ENCODE assay signal across 13 cellular contexts in the genomic region with DNA sequence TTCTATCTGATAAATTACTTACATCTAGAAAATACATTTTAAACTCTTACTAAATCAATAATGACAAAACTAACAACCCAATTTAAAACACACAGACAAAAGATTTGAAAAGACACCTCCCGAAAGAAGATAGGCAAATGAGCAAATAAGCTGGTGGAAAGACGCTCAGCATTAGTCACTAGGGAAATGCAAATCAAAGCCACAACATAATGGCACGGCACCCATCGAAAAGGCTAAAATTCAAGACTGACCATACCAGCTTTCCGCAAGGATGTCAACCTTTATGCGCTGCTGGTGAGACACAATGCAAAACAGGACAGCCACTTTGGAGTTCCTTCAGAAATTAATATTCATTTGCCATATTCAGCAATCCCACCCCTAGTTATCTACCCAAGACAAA.
"Had no signal": no experiment of that assay in that cellular context is flagged by ENCODE, and none has a peak within 500 bp of the region (broad histone marks: within the 10 kb centered on the region; RNA-seq: fewer than 3 reads in every experiment).

No MANE protein-coding gene starts in this region.

- H3K4me3 Mint-ChIP-seq: activated CD4-positive, alpha-beta T cell treated with anti-CD3 and anti-CD28 coated beads, Interleukin-2, amount 10 ng/mL, durations not matched to agents 7 days and 5 days; activated naive CD4-positive, alpha-beta T cell treated with anti-CD3 and anti-CD28 coated beads, Interleukin-2, amount 10 ng/mL, durations not matched to agents 7 days and 5 days; natural killer cell treated with Interleukin-12 subunit alpha and Interleukin-12 subunit beta and Interleukin-15 and Interleukin-18, amount 100 ng/mL, for 72 hours; stimulated activated effector memory CD8-positive, alpha-beta T cell treated with anti-CD3 and anti-CD28 coated beads, Interleukin-12 subunit alpha, Interleukin-12 subunit beta, amount 100 ng/mL, for 72 hours had no signal

- H3K4me3 ChIP-seq: body of pancreas, coronary artery, tibial artery had no signal

- DNase-seq: activated CD4-positive, alpha-beta T cell treated with anti-CD3 and anti-CD28 coated beads, Interleukin-2, amount 10 ng/mL, durations not matched to agents 7 days and 5 days; activated CD8-positive, alpha-beta memory T cell treated with anti-CD3 and anti-CD28 coated beads, Interleukin-2, amount 50 U/mL, for 48 hours; activated naive CD4-positive, alpha-beta T cell treated with anti-CD3 and anti-CD28 coated beads, Interleukin-2, amount 10 ng/mL, durations not matched to agents 7 days and 5 days; body of pancreas; effector CD8-positive, alpha-beta T cell; foreskin fibroblast; kidney glomerular epithelial cell; tibial artery had no signal

- H3K27me3 Mint-ChIP-seq: activated CD4-positive, alpha-beta T cell treated with anti-CD3 and anti-CD28 coated beads, Interleukin-2, amount 10 ng/mL, durations not matched to agents 7 days and 5 days; activated naive CD4-positive, alpha-beta T cell treated with anti-CD3 and anti-CD28 coated beads, Interleukin-2, amount 10 ng/mL, durations not matched to agents 7 days and 5 days; natural killer cell treated with Interleukin-12 subunit alpha and Interleukin-12 subunit beta and Interleukin-15 and Interleukin-18, amount 100 ng/mL, for 72 hours had no signal

- H3K27ac ChIP-seq: body of pancreas, coronary artery, tibial artery had no signal

- H3K36me3 ChIP-seq: tibial artery had no signal

- H3K9me3 ChIP-seq: body of pancreas, tibial artery had no signal

- H3K9me3 Mint-ChIP-seq: natural killer cell treated with Interleukin-12 subunit alpha and Interleukin-12 subunit beta and Interleukin-15 and Interleukin-18, amount 100 ng/mL, for 72 hours; stimulated activated effector memory CD8-positive, alpha-beta T cell treated with anti-CD3 and anti-CD28 coated beads, Interleukin-12 subunit alpha, Interleukin-12 subunit beta, amount 100 ng/mL, for 72 hours had no signal

- H3K27me3 ChIP-seq: body of pancreas, tibial artery had no signal

- ATAC-seq: body of pancreas; left ventricle myocardium superior; natural killer cell treated with Interleukin-12 subunit alpha and Interleukin-12 subunit beta and Interleukin-15 and Interleukin-18, amount 100 ng/mL, for 72 hours; stimulated activated effector memory CD8-positive, alpha-beta T cell treated with anti-CD3 and anti-CD28 coated beads, Interleukin-12 subunit alpha, Interleukin-12 subunit beta, amount 100 ng/mL, for 72 hours had no signal

- H3K4me1 ChIP-seq: tibial artery had no signal

- H3K36me3 Mint-ChIP-seq: natural killer cell treated with Interleukin-12 subunit alpha and Interleukin-12 subunit beta and Interleukin-15 and Interleukin-18, amount 100 ng/mL, for 72 hours; stimulated activated effector memory CD8-positive, alpha-beta T cell treated with anti-CD3 and anti-CD28 coated beads, Interleukin-12 subunit alpha, Interleukin-12 subunit beta, amount 100 ng/mL, for 72 hours had no signal

- H3K27ac Mint-ChIP-seq: activated CD4-positive, alpha-beta T cell treated with anti-CD3 and anti-CD28 coated beads, Interleukin-2, amount 10 ng/mL, durations not matched to agents 7 days and 5 days; activated naive CD4-positive, alpha-beta T cell treated with anti-CD3 and anti-CD28 coated beads, Interleukin-2, amount 10 ng/mL, durations not matched to agents 7 days and 5 days; activated T-helper 2 cell treated with anti-CD3 and anti-CD28 coated beads, Interferon-gamma antibody, Interleukin-2, Interleukin-4, amounts not matched to agents 10 μg/mL and 5 μg/mL and 100 μg/mL, durations not matched to agents 14 hours and 24 hours and 36 hours; natural killer cell treated with Interleukin-12 subunit alpha and Interleukin-12 subunit beta and Interleukin-15 and Interleukin-18, amount 100 ng/mL, for 72 hours; stimulated activated effector memory CD8-positive, alpha-beta T cell treated with anti-CD3 and anti-CD28 coated beads, Interleukin-12 subunit alpha, Interleukin-12 subunit beta, amount 100 ng/mL, for 72 hours had no signal
